Comparison of ENCODE assay signal across 8 cellular contexts in the genomic region with DNA sequence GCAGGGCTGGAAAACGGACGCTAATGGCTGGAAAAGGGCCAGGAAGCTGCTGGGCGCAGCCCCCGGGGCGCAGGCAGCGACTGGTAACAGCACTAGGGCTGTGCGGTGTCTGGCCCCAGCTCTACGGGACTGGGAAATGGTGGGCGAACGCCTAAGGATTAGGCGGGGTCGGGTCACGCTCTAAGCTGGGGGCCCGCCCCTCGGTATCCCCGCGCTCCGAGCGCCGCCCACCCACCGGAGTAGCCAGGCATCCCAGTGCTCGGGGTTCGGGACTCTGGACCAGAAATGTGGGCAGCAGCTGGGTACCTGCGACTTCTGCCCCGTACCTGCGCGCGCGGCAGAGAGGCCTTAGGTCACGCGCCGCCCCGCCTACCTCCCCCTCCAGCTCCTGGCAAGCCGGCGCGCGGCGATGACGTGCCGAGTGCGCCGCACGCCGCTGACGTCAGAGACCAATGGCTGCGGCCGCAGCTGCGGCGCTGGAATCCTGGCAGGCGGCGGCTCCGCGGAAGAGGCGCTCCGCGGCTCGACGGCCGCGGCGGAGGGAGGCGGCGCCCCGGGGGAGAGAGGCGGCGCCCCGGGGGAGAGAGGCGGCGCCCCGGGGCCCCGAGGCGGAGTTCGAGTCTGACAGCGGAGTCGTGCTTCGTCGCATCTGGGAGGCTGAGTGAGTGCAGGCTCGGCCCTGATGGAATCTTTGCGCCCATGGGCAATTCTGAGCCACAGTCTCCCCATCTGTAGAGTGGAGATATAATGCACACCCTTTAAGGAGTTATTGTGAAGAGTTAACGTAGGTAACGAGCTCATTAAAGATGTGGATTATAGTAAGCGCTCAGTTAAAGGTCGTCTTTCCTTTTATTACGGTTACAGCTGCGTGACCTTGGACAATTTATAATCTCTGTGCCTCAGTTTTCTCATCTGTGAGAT. TPM values are rescaled to one million over a fixed set of nuclear protein-coding genes. Genes with fewer than 3 reads are reported as not detected.
DNase-seq lines count a peak whose midpoint lies in the region; TF ChIP-seq lines count a peak whose summit lies in the region.

A gene (minus strand): TSS at position 345 of the 921 bp plus-strand sequence. CDS start 2,021 bp downstream, outside the sequence.
A gene with protein sequence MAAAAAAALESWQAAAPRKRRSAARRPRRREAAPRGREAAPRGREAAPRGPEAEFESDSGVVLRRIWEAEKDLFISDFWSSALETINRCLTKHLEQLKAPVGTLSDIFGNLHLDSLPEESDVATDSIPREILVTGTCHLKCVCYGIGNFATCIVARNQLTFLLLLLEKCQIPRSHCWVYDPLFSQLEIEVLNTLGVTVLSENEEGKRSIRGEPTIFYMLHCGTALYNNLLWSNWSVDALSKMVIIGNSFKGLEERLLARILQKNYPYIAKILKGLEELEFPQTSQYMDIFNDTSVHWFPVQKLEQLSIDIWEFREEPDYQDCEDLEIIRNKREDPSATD (plus strand): TSS at position 439 of the 921 bp plus-strand sequence. CDS start 14 bp downstream, at position 453.

- TF ChIP-seq POLR2A in Raji (IDR thresholded peaks at IDR 0.05; ENCODE audit: insufficient read depth, low read depth, low read length), result peak; percentile 87

- peak within 1 kb of the TSS; percentile 96 to 98 for H3K9ac ChIP-seq in stomach smooth muscle (ENCODE audit: low read length in 2 of 2)

- peak within 1 kb of the TSS; percentile 89 for H3K27ac ChIP-seq in stomach smooth muscle (ENCODE audit: low read length)

- H3K4me1 ChIP-seq in stomach smooth muscle (ENCODE audit: control insufficient read depth, insufficient read depth, low read length), result peaks cover 35% of the 10 kb centered on the region

- no peaks in the 10 kb centered on the region for H3K27me3 Mint-ChIP-seq in neural crest cell (ENCODE audit: low read depth)

- peak within 1 kb of the TSS; percentile 99 for H3K4me3 Mint-ChIP-seq in neural crest cell

- peak; percentile 96 for DNase-seq in Daoy (ENCODE audit: low read depth)
- peak; percentile 74 for DNase-seq in H4 (ENCODE audit: low spot score)
- DNase-seq in LoVo (ENCODE audit: low spot score), result peak; percentile 92
- peak; percentile 98 for DNase-seq in activated effector memory CD4-positive, alpha-beta T cell treated with anti-CD3 and anti-CD28 coated beads, Interleukin-2, amount 50 U/mL, for 16 hours
- peak; percentile 90 to 96 for DNase-seq in foreskin fibroblast
- peak; percentile 81 for DNase-seq in neural crest cell (ENCODE audit: low read depth, low spot score)

- no peaks in the 10 kb centered on the region for H3K27me3 ChIP-seq in stomach smooth muscle (ENCODE audit: control insufficient read depth in 1 of 2, insufficient read depth in 2 of 2, low read length in 2 of 2)

- TF ChIP-seq CTCF in foreskin fibroblast (IDR thresholded peaks at IDR 0.05; ENCODE audit: low read depth, low read length), result no peak
- no peak for TF ChIP-seq CTCF in neural crest cell (conservative IDR thresholded peaks at IDR 0.05)

- H3K9me3 Mint-ChIP-seq in neural crest cell, result no peaks in the 10 kb centered on the region

- H3K4me1 Mint-ChIP-seq in neural crest cell, result peaks cover 58% of the 10 kb centered on the region

- peaks cover 19 to 20% of the 10 kb centered on the region in 2 donors for H3K36me3 ChIP-seq in stomach smooth muscle (ENCODE audit: control insufficient read depth in 2 of 2, insufficient read depth in 2 of 2, low read length in 2 of 2)

- peaks cover 2% of the 10 kb centered on the region for H3K36me3 Mint-ChIP-seq in neural crest cell (ENCODE audit: low read depth)

- H3K4me3 ChIP-seq in foreskin fibroblast (ENCODE audit: low read depth in 1 of 2, low read length in 2 of 2), result peak within 1 kb of the TSS; percentile 86 to 96
- peak within 1 kb of the TSS; percentile 78 to 88 for H3K4me3 ChIP-seq in stomach smooth muscle (ENCODE audit: low read length in 2 of 2)

- peak within 1 kb of the TSS; percentile 98 for H3K27ac Mint-ChIP-seq in neural crest cell (ENCODE audit: unreplicated experiment)

- H3K9me3 ChIP-seq in stomach smooth muscle (ENCODE audit: control insufficient read depth in 2 of 2, low read length in 2 of 2), result no peaks in the 10 kb centered on the region

RNA-seq across cellular contexts. Expression of the first gene that starts in this region (rescaled TPM):
- total RNA-seq in Daoy (2014; rRNA removed; shearing (Covaris generic)), result 29.3 and 38.2 TPM in 2 replicates
- total RNA-seq in H4 (2014; rRNA removed; shearing (Covaris generic)), result 14.4 and 19.8 TPM in 2 replicates
- total RNA-seq in neural crest cell, result 48.5 and 50.9 TPM in 2 replicates

RNA-seq across cellular contexts. Expression of the second gene that starts in this region (rescaled TPM):
- 32.8 and 43.5 TPM in 2 replicates for total RNA-seq in Daoy (2014; rRNA removed; shearing (Covaris generic))
- 19.2 and 22.0 TPM in 2 replicates for total RNA-seq in H4 (2014; rRNA removed; shearing (Covaris generic))
- 30.8 and 32.4 TPM in 2 replicates for total RNA-seq in neural crest cell

Comparison
In these comparisons a context has a peak if more than half of its experiments do, and no peak if none do; other contexts are left out.
1. Peak in every context shown above with its lines: DNase-seq, H3K4me3 ChIP-seq and H3K27ac ChIP-seq.